9 cellular contexts compared by ENCODE assay signal in genomic region chr2:70767699-70768584, GRCh38. TPM values are rescaled to one million over a fixed set of nuclear protein-coding genes. Genes with fewer than 3 reads are reported as not detected.
DNase-seq lines count a peak whose midpoint lies in the region; ATAC-seq and FAIRE-seq lines count a peak whose summit lies in the region.
"Had no signal": no experiment of that assay in that cellular context is flagged by ENCODE, and none has a peak within 500 bp of the region (broad histone marks: within the 10 kb centered on the region; RNA-seq: fewer than 3 reads in every experiment).

TSS of gene ADD2 (minus strand) at chr2:70768200. CDS start at chr2:70706408, 61,792 bp downstream.

- in situ Hi-C loops in G401 (cut with HindIII; ENCODE audit: low sequenced_read_pairs): no loop called here

- ATAC-seq in stimulated activated naive CD8-positive, alpha-beta T cell treated with anti-CD3 and anti-CD28 coated beads, Interleukin-15, Interleukin-2, amounts not matched to agents 100 U/mL and 50 U/mL, for 24 hours: peak; percentile 74
- ATAC-seq in HG03025 (IDR thresholded peaks at IDR 0.05; ENCODE audit: low FRiP score, unreplicated experiment): no peak

- peak; percentile 86 for DNase-seq in G401 (ENCODE audit: low spot score)
- DNase-seq in NCI-H1417 treated with DMSO at 0.1 percent for 48 hours (lab: John Stamatoyannopoulos, UW): peak; percentile 36
- peak; percentile 77 for DNase-seq in activated CD4-positive, alpha-beta T cell treated with anti-CD3 and anti-CD28 coated beads for 48 hours
- peak; percentile 7 for DNase-seq in effector CD8-positive, alpha-beta T cell (lab: John Stamatoyannopoulos, UW)
- DNase-seq in midbrain (lab: John Stamatoyannopoulos, UW): peak; percentile 58
- DNase-seq in stimulated activated naive CD8-positive, alpha-beta T cell treated with anti-CD3 and anti-CD28 coated beads, Interleukin-15, Interleukin-2, amounts not matched to agents 100 U/mL and 50 U/mL, for 24 hours: peak; percentile 63
- DNase-seq in RCC 7860 (ENCODE audit: low spot score): no peak

- no peak for FAIRE-seq in RCC 7860 (lab: Jason Lieb, UNC)
- FAIRE-seq: TTC549 had no signal

RNA-seq across cellular contexts. Expression of gene ADD2, which starts in this region (rescaled TPM):
- total RNA-seq in G401 (2014; rRNA removed; shearing (Covaris generic)): 0.61 TPM in 1 of 2 replicates, not detected in the other

Comparison
In these comparisons a context has a peak if more than half of its experiments do, and no peak if none do; other contexts are left out.
1. Peak in DNase-seq in G401; RNA of the gene not detected or under 1 TPM.